ENCODE assay signal across 10 cellular contexts in genomic region chr20:3658708-3659491, GRCh38. TPM values are rescaled to one million over a fixed set of nuclear protein-coding genes. Genes with fewer than 3 reads are reported as not detected.
DNase-seq lines count a peak whose midpoint lies in the region; ATAC-seq and TF ChIP-seq lines count a peak whose summit lies in the region.
"Had no signal": no experiment of that assay in that cellular context is flagged by ENCODE, and none has a peak within 500 bp of the region (broad histone marks: within the 10 kb centered on the region; RNA-seq: fewer than 3 reads in every experiment).

No MANE protein-coding gene starts in this region.

- H3K4me3 Mint-ChIP-seq in activated T-cell treated with anti-CD3 and anti-CD28 coated beads, Interleukin-2, amount 50 U/mL, for 4 hours = no peak overlapping the region
- H3K4me3 Mint-ChIP-seq in stimulated activated memory B cell treated with anti-CD40 and anti-IgM and Interleukin-4, amounts not matched to agents 10 μg/mL and 1 μg/mL and 100 μg/mL, for 72 hours = peak overlapping the region; percentile 46
- H3K4me3 Mint-ChIP-seq in naive thymus-derived CD8-positive, alpha-beta T cell = peak overlapping the region in 1 of 10 donors; percentile 19

- H3K4me1 Mint-ChIP-seq in activated T-cell treated with anti-CD3 and anti-CD28 coated beads, Interleukin-2, amount 50 U/mL, for 4 hours (ENCODE audit: low read depth) = peaks cover 4% of the 10 kb centered on the region
- peaks cover 15% of the 10 kb centered on the region for H3K4me1 Mint-ChIP-seq in stimulated activated memory B cell treated with anti-CD40 and anti-IgM and Interleukin-4, amounts not matched to agents 10 μg/mL and 1 μg/mL and 100 μg/mL, for 72 hours
- H3K4me1 Mint-ChIP-seq in naive thymus-derived CD8-positive, alpha-beta T cell = peaks cover 0 to 5% (median 5%) of the 10 kb centered on the region in 4 donors

- BruUV-seq in Panc1 (replicated peaks; lab: Mats Ljungman, UMichigan) = no TSS peak

- H3K9me3 Mint-ChIP-seq in activated T-cell treated with anti-CD3 and anti-CD28 coated beads, Interleukin-2, amount 50 U/mL, for 4 hours = peaks cover under 1% of the 10 kb centered on the region
- H3K9me3 Mint-ChIP-seq in stimulated activated memory B cell treated with anti-CD40 and anti-IgM and Interleukin-4, amounts not matched to agents 10 μg/mL and 1 μg/mL and 100 μg/mL, for 72 hours = peaks cover under 1% of the 10 kb centered on the region
- H3K9me3 Mint-ChIP-seq in naive thymus-derived CD8-positive, alpha-beta T cell = peaks cover 0 to 1% (median 0%) of the 10 kb centered on the region in 9 donors

- 0 out of 2 replicates have a peak, but pooled peaks cover 3% of the 10 kb centered on the region for H3K4me1 ChIP-seq in Panc1 (ENCODE audit: control insufficient read depth, insufficient read depth, low read length)

- H3K27me3 Mint-ChIP-seq in activated T-cell treated with anti-CD3 and anti-CD28 coated beads, Interleukin-2, amount 50 U/mL, for 4 hours (ENCODE audit: low read depth) = peaks cover 38% of the 10 kb centered on the region
- H3K27me3 Mint-ChIP-seq in stimulated activated memory B cell treated with anti-CD40 and anti-IgM and Interleukin-4, amounts not matched to agents 10 μg/mL and 1 μg/mL and 100 μg/mL, for 72 hours = peaks cover 35% of the 10 kb centered on the region
- H3K27me3 Mint-ChIP-seq in naive thymus-derived CD8-positive, alpha-beta T cell = peaks cover 19 to 46% (median 32%) of the 10 kb centered on the region in 5 donors

- POLR2A ChIA-PET in Panc1 (lab: Charles Lee) = no interaction called here
- POLR2A ChIA-PET in naive thymus-derived CD8-positive, alpha-beta T cell (lab: Charles Lee) = no interaction called here

- H3K36me3 ChIP-seq in Panc1 (ENCODE audit: control insufficient read depth, insufficient read depth, low read length) = no peaks in the 10 kb centered on the region

- in situ Hi-C loops in Panc1 (cut with HindIII; ENCODE audit: low pct_unique_long_range_greater_than_20kb, low sequenced_read_pairs) = no loop called here

- no peak for DNase-seq in activated T-cell treated with anti-CD3 and anti-CD28 coated beads, Interleukin-2, amount 50 U/mL, for 4 hours
- no peak for DNase-seq in activated T-cell treated with anti-CD3 and anti-CD28 coated beads, Interleukin-2, amount 50 U/mL, for 1 hour
- DNase-seq in Panc1 (ENCODE audit: low read depth, low spot score) = no peak
- no peak for DNase-seq in substantia nigra (lab: John Stamatoyannopoulos, UW)
- no peak for DNase-seq in NCI-H187 treated with DMSO at 0.1 percent for 48 hours (lab: John Stamatoyannopoulos, UW)
- DNase-seq in naive thymus-derived CD8-positive, alpha-beta T cell = no peak

- ATAC-seq in activated T-cell treated with anti-CD3 and anti-CD28 coated beads, Interleukin-2, amount 50 U/mL, for 4 hours = peak; percentile 35 to 44
- ATAC-seq in HG02981 (IDR thresholded peaks at IDR 0.05; ENCODE audit: unreplicated experiment) (peak; percentile 89), Panc1 (0 out of 2 replicates have a peak, but pooled peaks have one; percentile 32)
- ATAC-seq in stimulated activated memory B cell treated with anti-CD40 and anti-IgM and Interleukin-4, amounts not matched to agents 10 μg/mL and 1 μg/mL and 100 μg/mL, for 72 hours = peak; percentile 89
- ATAC-seq in naive thymus-derived CD8-positive, alpha-beta T cell = no peak

- no peaks in the 10 kb centered on the region for H3K36me3 Mint-ChIP-seq in activated T-cell treated with anti-CD3 and anti-CD28 coated beads, Interleukin-2, amount 50 U/mL, for 4 hours (ENCODE audit: insufficient read depth)
- peaks cover 2% of the 10 kb centered on the region for H3K36me3 Mint-ChIP-seq in stimulated activated memory B cell treated with anti-CD40 and anti-IgM and Interleukin-4, amounts not matched to agents 10 μg/mL and 1 μg/mL and 100 μg/mL, for 72 hours
- no peaks in the 10 kb centered on the region for H3K36me3 Mint-ChIP-seq in naive thymus-derived CD8-positive, alpha-beta T cell

- H3K4me3 ChIP-seq in Panc1 (ENCODE audit: low read depth in 2 of 2, low read length in 2 of 2) = no peak overlapping the region

- H3K27me3 ChIP-seq in Panc1 (ENCODE audit: control insufficient read depth, insufficient read depth, low read length) = peaks cover 8% of the 10 kb centered on the region; the same call in 1 of the 2 replicates

- H3K27ac ChIP-seq in Panc1 (ENCODE audit: low read length) = no peak overlapping the region
- no peak overlapping the region for H3K27ac ChIP-seq in substantia nigra (ENCODE audit: low read depth, low read length, poor library complexity, severe bottlenecking)

- H3K9me3 ChIP-seq in Panc1 (ENCODE audit: control insufficient read depth, insufficient read depth, low read depth, low read length) = no peaks in the 10 kb centered on the region

- peak overlapping the region; percentile 16 for H3K27ac Mint-ChIP-seq in stimulated activated memory B cell treated with anti-CD40 and anti-IgM and Interleukin-4, amounts not matched to agents 10 μg/mL and 1 μg/mL and 100 μg/mL, for 72 hours
- no peak overlapping the region for H3K27ac Mint-ChIP-seq in naive thymus-derived CD8-positive, alpha-beta T cell

- no peak for TF ChIP-seq CTCF in Panc1 (IDR thresholded peaks at IDR 0.05)

- intact Hi-C loops in Panc1 (cut with micrococcal nuclease; ENCODE audit: unreplicated experiment) = no loop called here

- CTCF ChIA-PET in Panc1 (lab: Charles Lee) = no interaction called here

RNA-seq across cellular contexts. Expression of gene GFRA4, which starts 4.3 kb away (rescaled TPM):
- not detected for total RNA-seq in activated T-cell treated with anti-CD3 and anti-CD28 coated beads, Interleukin-2, amount 50 U/mL, for 4 hours
- not detected for total RNA-seq in Panc1 (2021; ENCODE audit: unreplicated experiment)
- polyA plus RNA-seq in Panc1 (2012; ENCODE audit: insufficient read length) = not detected
- total RNA-seq in naive thymus-derived CD8-positive, alpha-beta T cell = not detected
- not detected for polyA plus RNA-seq in naive thymus-derived CD8-positive, alpha-beta T cell
- total RNA-seq: renal cortical epithelial cell, SK-MEL-5 had no signal

RNA-seq across cellular contexts. Expression of gene ADAM33, which starts 22.9 kb away (rescaled TPM):
- total RNA-seq in activated T-cell treated with anti-CD3 and anti-CD28 coated beads, Interleukin-2, amount 50 U/mL, for 4 hours = not detected
- total RNA-seq in Panc1 (2021; ENCODE audit: unreplicated experiment) = 0.62 TPM
- 1.1 TPM for polyA plus RNA-seq in Panc1 (2012; ENCODE audit: insufficient read length)
- total RNA-seq in naive thymus-derived CD8-positive, alpha-beta T cell = not detected
- polyA plus RNA-seq in naive thymus-derived CD8-positive, alpha-beta T cell = not detected
- total RNA-seq: SK-MEL-5 had no signal

RNA-seq across cellular contexts. Expression of gene SIGLEC1, which starts 53.5 kb away (rescaled TPM):
- total RNA-seq in activated T-cell treated with anti-CD3 and anti-CD28 coated beads, Interleukin-2, amount 50 U/mL, for 4 hours = under 1 TPM; 0.05 TPM
- 0.03 TPM for total RNA-seq in Panc1 (2021; ENCODE audit: unreplicated experiment)
- not detected for polyA plus RNA-seq in Panc1 (2012; ENCODE audit: insufficient read length)
- total RNA-seq in naive thymus-derived CD8-positive, alpha-beta T cell = under 1 TPM; 0.22 to 0.62 TPM
- not detected for polyA plus RNA-seq in naive thymus-derived CD8-positive, alpha-beta T cell
- total RNA-seq: renal cortical epithelial cell, SK-MEL-5 had no signal

Comparison
In these comparisons a context has a peak if more than half of its experiments do, and no peak if none do; other contexts are left out.
1. ATAC-seq: peak in activated T-cell treated with anti-CD3 and anti-CD28 coated beads, Interleukin-2, amount 50 U/mL, for 4 hours (2 of 2), HG02981 (single experiment), Panc1 (single experiment) and stimulated activated memory B cell treated with anti-CD40 and anti-IgM and Interleukin-4, amounts not matched to agents 10 μg/mL and 1 μg/mL and 100 μg/mL, for 72 hours (single experiment); none in naive thymus-derived CD8-positive, alpha-beta T cell (0 of 2).